8 cellular contexts compared by ENCODE assay signal in the genomic region with DNA sequence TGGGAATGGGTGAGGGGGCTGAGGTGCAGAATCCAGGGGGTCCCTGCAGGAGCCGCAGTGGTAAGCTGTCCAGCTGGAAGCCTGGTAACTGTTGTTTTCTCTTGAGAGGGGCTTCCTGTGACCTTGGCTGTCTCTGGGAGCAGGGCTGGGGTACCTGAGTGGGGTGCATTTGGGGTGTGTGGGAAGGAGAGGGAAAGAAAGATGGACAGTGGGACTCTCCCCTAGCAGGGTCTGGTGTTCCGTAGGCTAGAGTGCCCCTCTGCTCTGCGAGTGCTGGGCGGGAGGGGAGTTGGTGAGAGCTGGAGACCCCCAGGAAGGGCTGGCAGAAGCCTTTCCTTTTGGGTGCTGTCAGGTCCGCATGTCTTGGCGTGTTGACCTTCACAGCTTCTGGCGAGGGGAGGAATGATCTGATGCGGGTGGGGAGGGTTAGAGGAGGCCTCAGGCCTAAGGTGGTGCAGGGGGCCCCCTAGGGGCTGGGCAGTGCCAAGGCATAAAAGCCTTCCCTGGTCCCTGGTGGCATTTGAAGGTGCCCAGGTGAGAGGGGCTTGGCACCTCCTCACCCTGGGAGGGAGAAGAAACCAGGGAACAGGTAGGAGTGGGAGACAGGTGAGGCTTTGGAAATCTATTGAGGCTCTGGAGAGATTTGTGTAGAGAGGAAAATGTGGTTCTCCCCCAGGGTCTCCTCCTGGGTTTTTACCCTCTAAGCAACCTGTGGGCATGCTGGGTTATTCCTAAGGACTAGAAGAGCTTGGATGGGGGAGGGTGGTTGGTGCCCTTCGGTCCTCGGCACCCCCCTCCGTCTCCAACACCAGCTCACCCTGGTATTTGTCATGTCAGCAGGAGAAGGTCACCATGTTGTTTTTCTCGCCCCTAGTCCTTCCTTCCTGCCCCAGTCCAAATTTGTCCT. TPM values are rescaled to one million over a fixed set of nuclear protein-coding genes. Genes with fewer than 3 reads are reported as not detected.
DNase-seq lines count a peak whose midpoint lies in the region; ATAC-seq and TF ChIP-seq lines count a peak whose summit lies in the region.

No MANE protein-coding gene starts in this region.

- CTCF ChIA-PET in CD8-positive, alpha-beta T cell (lab: Charles Lee) = interaction anchor here (0.8 to 4.6 kb wide), 15 partner anchors 8 to 306 kb away, joined by 3 to 32 read pairs (median 5); no protein-coding TSS in a partner anchor
- CTCF ChIA-PET in activated CD8-positive, alpha-beta memory T cell treated with anti-CD3 and anti-CD28 coated beads, Interleukin-2, amount 10 ng/mL, durations not matched to agents 7 days and 5 days (lab: Charles Lee) = interaction anchor here (0.7 to 4.0 kb wide), 33 partner anchors 8 to 482 kb away, joined by 3 to 51 read pairs (median 6); no protein-coding TSS in a partner anchor

- H3K9me3 Mint-ChIP-seq in CD8-positive, alpha-beta T cell = no peaks in the 10 kb centered on the region
- no peaks in the 10 kb centered on the region for H3K9me3 Mint-ChIP-seq in activated CD8-positive, alpha-beta memory T cell treated with anti-CD3 and anti-CD28 coated beads, Interleukin-2, amount 10 ng/mL, durations not matched to agents 7 days and 5 days (ENCODE audit: low read depth)
- no peaks in the 10 kb centered on the region for H3K9me3 Mint-ChIP-seq in nephron progenitor cell

- no peaks in the 10 kb centered on the region for H3K27me3 ChIP-seq in CD8-positive, alpha-beta T cell (ENCODE audit: insufficient read depth, low read length)
- H3K27me3 ChIP-seq in GM23248 (replicated peaks; ENCODE audit: insufficient read depth) (no peaks in the 10 kb centered on the region), esophagus muscularis mucosa (no peaks in the 10 kb centered on the region)

- H3K36me3 Mint-ChIP-seq in CD8-positive, alpha-beta T cell = peaks cover 2% of the 10 kb centered on the region
- peaks cover 8% of the 10 kb centered on the region for H3K36me3 Mint-ChIP-seq in activated CD8-positive, alpha-beta memory T cell treated with anti-CD3 and anti-CD28 coated beads, Interleukin-2, amount 10 ng/mL, durations not matched to agents 7 days and 5 days
- H3K36me3 Mint-ChIP-seq in nephron progenitor cell (ENCODE audit: low read depth) = peaks cover 17% of the 10 kb centered on the region

- H3K4me2 ChIP-seq in GM23248 (ENCODE audit: unreplicated experiment) = peak overlapping the region; percentile 86

- peak in 4 of 7 experiments; percentile 31 to 55 (median 46) for DNase-seq in CD8-positive, alpha-beta T cell
- peak; percentile 80 for DNase-seq in GM23248
- peak; percentile 51 for DNase-seq in NCI-H526 treated with DMSO at 0.1 percent for 48 hours (lab: John Stamatoyannopoulos, UW)
- DNase-seq in activated CD8-positive, alpha-beta memory T cell treated with anti-CD3 and anti-CD28 coated beads, Interleukin-2, amount 10 ng/mL, durations not matched to agents 7 days and 5 days = peak; percentile 77
- DNase-seq in esophagus muscularis mucosa (ENCODE audit: extremely low spot score) = no peak
- DNase-seq in nephron progenitor cell = peak; percentile 37
- peak; percentile 77 for DNase-seq in ureter (ENCODE audit: low spot score)

- peak overlapping the region; percentile 49 for H3K4me3 Mint-ChIP-seq in CD8-positive, alpha-beta T cell
- H3K4me3 Mint-ChIP-seq in activated CD8-positive, alpha-beta memory T cell treated with anti-CD3 and anti-CD28 coated beads, Interleukin-2, amount 10 ng/mL, durations not matched to agents 7 days and 5 days = peak overlapping the region; percentile 94
- peak overlapping the region; percentile 94 for H3K4me3 Mint-ChIP-seq in nephron progenitor cell

- H3K27ac Mint-ChIP-seq in CD8-positive, alpha-beta T cell = no peak overlapping the region
- H3K27ac Mint-ChIP-seq in activated CD8-positive, alpha-beta memory T cell treated with anti-CD3 and anti-CD28 coated beads, Interleukin-2, amount 10 ng/mL, durations not matched to agents 7 days and 5 days = peak overlapping the region; percentile 85
- H3K27ac Mint-ChIP-seq in nephron progenitor cell = no peak overlapping the region

- in situ Hi-C loops in GM23248 (cut with MboI) = loop anchor here (10.0 kb wide), 1 partner anchor 291 kb away; no protein-coding TSS in a partner anchor

- H3K36me3 ChIP-seq in CD8-positive, alpha-beta T cell (ENCODE audit: insufficient read depth, low read length) = no peaks in the 10 kb centered on the region
- H3K36me3 ChIP-seq in GM23248 (ENCODE audit: low read depth) (peaks cover 10% of the 10 kb centered on the region), esophagus muscularis mucosa (peaks cover 7 to 22% (median 15%) of the 10 kb centered on the region in 4 donors)

- no peaks in the 10 kb centered on the region for H3K9me3 ChIP-seq in CD8-positive, alpha-beta T cell (ENCODE audit: low read length)
- no peaks in the 10 kb centered on the region for H3K9me3 ChIP-seq in GM23248 (ENCODE audit: low read depth)
- no peaks in the 10 kb centered on the region for H3K9me3 ChIP-seq in esophagus muscularis mucosa

- H3K4me1 Mint-ChIP-seq in CD8-positive, alpha-beta T cell (ENCODE audit: low read depth) = peaks cover 15% of the 10 kb centered on the region
- H3K4me1 Mint-ChIP-seq in activated CD8-positive, alpha-beta memory T cell treated with anti-CD3 and anti-CD28 coated beads, Interleukin-2, amount 10 ng/mL, durations not matched to agents 7 days and 5 days = peaks cover 41% of the 10 kb centered on the region
- peaks cover 48% of the 10 kb centered on the region for H3K4me1 Mint-ChIP-seq in nephron progenitor cell

- TF ChIP-seq EP300 in esophagus muscularis mucosa (IDR thresholded peaks at IDR 0.05) = no peak

- no peak for ATAC-seq in CD8-positive, alpha-beta T cell
- ATAC-seq in activated CD8-positive, alpha-beta memory T cell treated with anti-CD3 and anti-CD28 coated beads, Interleukin-2, amount 10 ng/mL, durations not matched to agents 7 days and 5 days = no peak
- no peak for ATAC-seq in HG03196 (IDR thresholded peaks at IDR 0.05; ENCODE audit: unreplicated experiment)

- H3K9me2 ChIP-seq in GM23248 (ENCODE audit: insufficient read depth) = no peaks in the 10 kb centered on the region

- peaks cover 27% of the 10 kb centered on the region for H3F3A ChIP-seq in GM23248 (ENCODE audit: insufficient read depth)

- H3K27me3 Mint-ChIP-seq in CD8-positive, alpha-beta T cell (ENCODE audit: low read depth) = peaks cover 28% of the 10 kb centered on the region
- no peaks in the 10 kb centered on the region for H3K27me3 Mint-ChIP-seq in activated CD8-positive, alpha-beta memory T cell treated with anti-CD3 and anti-CD28 coated beads, Interleukin-2, amount 10 ng/mL, durations not matched to agents 7 days and 5 days
- peaks cover 3% of the 10 kb centered on the region for H3K27me3 Mint-ChIP-seq in nephron progenitor cell (ENCODE audit: low read depth, poor library complexity)

- H3K79me2 ChIP-seq in GM23248 (ENCODE audit: insufficient read depth) = peaks cover 82% of the 10 kb centered on the region

- POLR2A ChIA-PET in CD8-positive, alpha-beta T cell (lab: Charles Lee) = no interaction called here

- intact Hi-C loops in CD8-positive, alpha-beta T cell (cut with DNase I, micrococcal nuclease) = loop anchor here (1.0 to 5.0 kb wide), 6 partner anchors 49 to 539 kb away; a partner anchor contains a TSS
- intact Hi-C loops in esophagus muscularis mucosa (cut with DNase I) = loop anchor here (5.0 to 10.0 kb wide), 2 partner anchors 146 to 201 kb away; a partner anchor contains a TSS

- peaks cover 16% of the 10 kb centered on the region; the same call in 1 of the 2 replicates for H4K20me1 ChIP-seq in GM23248 (ENCODE audit: insufficient read depth)

- WGBS in GM23248 (ENCODE audit: low coverage in 1 of 2, low lambda C conversion rate in 2 of 2, missing lambda C conversion rate in 2 of 2), 2 experiments = 58 to 59% methylated on average over 12 of the region's 12 CpGs
- 36% methylated on average over 12 of the region's 12 CpGs for WGBS in esophagus muscularis mucosa

- H3K27ac ChIP-seq in CD8-positive, alpha-beta T cell (ENCODE audit: low read depth, low read length) = no peak overlapping the region
- H3K27ac ChIP-seq in GM23248 (peak overlapping the region; percentile 82; the same call in 1 of the 2 replicates), esophagus muscularis mucosa (replicated peaks in 1 of 4) (peak overlapping the region; percentile 97 to 99 (median 97))

- TF ChIP-seq CTCF in CD8-positive, alpha-beta T cell (IDR thresholded peaks at IDR 0.05) = peak; percentile 70
- TF ChIP-seq CTCF in esophagus muscularis mucosa (IDR thresholded peaks at IDR 0.05) (peak; percentile 60 to 83 (median 62)), nephron progenitor cell (IDR thresholded peaks at IDR 0.05) (peak; percentile 55)

- peak; percentile 7 for TF ChIP-seq POLR2A in esophagus muscularis mucosa (IDR thresholded peaks at IDR 0.05; ENCODE audit: low read depth)

- peaks cover 9% of the 10 kb centered on the region for H3K4me1 ChIP-seq in CD8-positive, alpha-beta T cell (ENCODE audit: insufficient read depth, low read length)
- peaks cover 31% of the 10 kb centered on the region for H3K4me1 ChIP-seq in GM23248 (ENCODE audit: insufficient read depth)
- H3K4me1 ChIP-seq in esophagus muscularis mucosa = peaks cover 59 to 78% (median 65%) of the 10 kb centered on the region in 4 donors

- no peak overlapping the region for H3K4me3 ChIP-seq in CD8-positive, alpha-beta T cell (ENCODE audit: low read depth, low read length)
- H3K4me3 ChIP-seq in GM23248 (peak overlapping the region; percentile 90), esophagus muscularis mucosa (peak overlapping the region; percentile 73 to 83 (median 82))

- no peak overlapping the region for H2AFZ ChIP-seq in GM23248

- H3K9ac ChIP-seq in GM23248 = peak overlapping the region; percentile 98

RNA-seq across cellular contexts. Expression of a gene that starts 3.3 kb away (rescaled TPM):
- 1 to 10 TPM; 4.6 to 5.3 TPM for total RNA-seq in CD8-positive, alpha-beta T cell
- 197 and 241 TPM in 2 replicates for total RNA-seq in GM23248 (2014; rRNA removed; shearing (Covaris generic))
- polyA plus RNA-seq in GM23248 (2016; fragmentation: Nextera tagmentation; extraction: Ambion mirVana) = 9.3 and 10.7 TPM in 2 replicates
- total RNA-seq in activated CD8-positive, alpha-beta memory T cell treated with anti-CD3 and anti-CD28 coated beads, Interleukin-2, amount 10 ng/mL, durations not matched to agents 7 days and 5 days = 10 to 100 TPM; 27.8 to 29.0 TPM
- 10 to 100 TPM; 39.2 to 58.5 (median 45.0) TPM for total RNA-seq in esophagus muscularis mucosa
- total RNA-seq in ureter = 261 TPM

Comparison
In these comparisons a context has a peak if more than half of its experiments do, and no peak if none do; other contexts are left out.
1. RNA of a gene that starts 3.3 kb away (total RNA-seq): 261 TPM in ureter (single experiment), 197 to 241 TPM in GM23248, 39.2 to 58.5 TPM in esophagus muscularis mucosa and 27.8 to 29.0 TPM in activated CD8-positive, alpha-beta memory T cell treated with anti-CD3 and anti-CD28 coated beads, Interleukin-2, amount 10 ng/mL, durations not matched to agents 7 days and 5 days; 4.6 to 5.3 TPM in CD8-positive, alpha-beta T cell; every median in the first group is over 4 times any median in the second.
2. Peak in every context shown above with its lines, with median percentiles within 50 percentile points of each other: H3K4me3 Mint-ChIP-seq and CTCF ChIP-seq.